25 cellular contexts compared by ENCODE assay signal in genomic region chr13:113962975-113963374, GRCh38. TPM values are rescaled to one million over a fixed set of nuclear protein-coding genes. Genes with fewer than 3 reads are reported as not detected.
DNase-seq lines count a peak whose midpoint lies in the region; ATAC-seq and TF ChIP-seq lines count a peak whose summit lies in the region.
"Had no signal": no experiment of that assay in that cellular context is flagged by ENCODE, and none has a peak within 500 bp of the region (broad histone marks: within the 10 kb centered on the region; RNA-seq: fewer than 3 reads in every experiment).

No MANE protein-coding gene starts in this region.

- DNase-seq in natural killer cell treated with Interleukin-12 subunit alpha and Interleukin-12 subunit beta and Interleukin-15 and Interleukin-18, amount 100 ng/mL, for 72 hours (ENCODE audit: low spot score): peak; percentile 49
- DNase-seq in natural killer cell: no peak
- peak; percentile 22 for DNase-seq in left ventricle myocardium superior
- peak; percentile 78 for DNase-seq in posterior vena cava (ENCODE audit: low spot score)
- DNase-seq in aorta: peak; percentile 14 to 62
- no peak for DNase-seq in activated CD4-positive, alpha-beta T cell treated with anti-CD3 and anti-CD28 coated beads for 48 hours
- DNase-seq in HAP-1 (ENCODE audit: low spot score in 2 of 2): no peak
- DNase-seq: AML-193, C1 segment of cervical spinal cord, DMS 273 treated with DMSO at 0.1 percent for 48 hours, DMS79 treated with DMSO at 0.1 percent for 48 hours, GF-D8, Kasumi-1, NCI-H1092 treated with DMSO at 0.1 percent for 48 hours, NCI-H1436, NCI-H187, NCI-H2081 treated with DMSO at 0.1 percent for 48 hours, NCI-H2171 treated with DMSO at 0.1 percent for 48 hours, NCI-H524 treated with DMSO at 0.1 percent for 48 hours, NCI-H774 had no signal

- intact Hi-C loops in natural killer cell (cut with micrococcal nuclease) (no loop called here), left ventricle myocardium superior (cut with micrococcal nuclease) (no loop called here), posterior vena cava (cut with DNase I) (no loop called here), aorta (cut with DNase I) (no loop called here)

- peaks cover 14% of the 10 kb centered on the region for H3K36me3 Mint-ChIP-seq in natural killer cell treated with Interleukin-12 subunit alpha and Interleukin-12 subunit beta and Interleukin-15 and Interleukin-18, amount 100 ng/mL, for 72 hours
- no peaks in the 10 kb centered on the region for H3K36me3 Mint-ChIP-seq in natural killer cell
- H3K36me3 Mint-ChIP-seq in stimulated activated memory B cell treated with anti-CD40 and anti-IgM and Interleukin-4, amounts not matched to agents 10 μg/mL and 1 μg/mL and 100 μg/mL, for 72 hours: peaks cover 12% of the 10 kb centered on the region

- H3K9me3 Mint-ChIP-seq in natural killer cell treated with Interleukin-12 subunit alpha and Interleukin-12 subunit beta and Interleukin-15 and Interleukin-18, amount 100 ng/mL, for 72 hours: peaks cover 3% of the 10 kb centered on the region
- H3K9me3 Mint-ChIP-seq in natural killer cell: no peaks in the 10 kb centered on the region
- H3K9me3 Mint-ChIP-seq in stimulated activated memory B cell treated with anti-CD40 and anti-IgM and Interleukin-4, amounts not matched to agents 10 μg/mL and 1 μg/mL and 100 μg/mL, for 72 hours: peaks cover 9% of the 10 kb centered on the region
- H3K9me3 Mint-ChIP-seq: CD8-positive, alpha-beta T cell had no signal

- no peak for ATAC-seq in natural killer cell treated with Interleukin-12 subunit alpha and Interleukin-12 subunit beta and Interleukin-15 and Interleukin-18, amount 100 ng/mL, for 72 hours
- no peak for ATAC-seq in natural killer cell
- ATAC-seq in left ventricle myocardium superior: no peak
- ATAC-seq in aorta (ENCODE audit: low FRiP score): no peak
- ATAC-seq in stimulated activated memory B cell treated with anti-CD40 and anti-IgM and Interleukin-4, amounts not matched to agents 10 μg/mL and 1 μg/mL and 100 μg/mL, for 72 hours: no peak
- ATAC-seq: CD8-positive, alpha-beta T cell had no signal

- in situ Hi-C loops in HAP-1 (cut with MboI; ENCODE audit: low sequenced_read_pairs): no loop called here

- no peaks in the 10 kb centered on the region for H3K4me1 ChIP-seq in aorta (ENCODE audit: control insufficient read depth in 1 of 2, insufficient read depth in 2 of 2, low read length in 2 of 2)
- H3K4me1 ChIP-seq in HAP-1: no peaks in the 10 kb centered on the region
- H3K4me1 ChIP-seq: SJSA1 had no signal

- no peak for TF ChIP-seq CTCF in natural killer cell (IDR thresholded peaks at IDR 0.05)

- no peak overlapping the region for H3K27ac ChIP-seq in aorta (ENCODE audit: low read depth in 1 of 2, low read length in 2 of 2)
- H3K27ac ChIP-seq: HL-60, SJSA1 had no signal

- no peaks in the 10 kb centered on the region for H3K27me3 Mint-ChIP-seq in natural killer cell treated with Interleukin-12 subunit alpha and Interleukin-12 subunit beta and Interleukin-15 and Interleukin-18, amount 100 ng/mL, for 72 hours
- H3K27me3 Mint-ChIP-seq in natural killer cell (ENCODE audit: low read depth in 2 of 2): no peaks in the 10 kb centered on the region
- H3K27me3 Mint-ChIP-seq in stimulated activated memory B cell treated with anti-CD40 and anti-IgM and Interleukin-4, amounts not matched to agents 10 μg/mL and 1 μg/mL and 100 μg/mL, for 72 hours: no peaks in the 10 kb centered on the region

- H3K27me3 ChIP-seq in aorta (ENCODE audit: control insufficient read depth in 1 of 2, insufficient read depth in 2 of 2, low read length in 1 of 2) (no peaks in the 10 kb centered on the region), HAP-1 (ENCODE audit: low read depth) (no peaks in the 10 kb centered on the region)
- H3K27me3 ChIP-seq: SJSA1 had no signal

- H3K4me1 Mint-ChIP-seq in natural killer cell treated with Interleukin-12 subunit alpha and Interleukin-12 subunit beta and Interleukin-15 and Interleukin-18, amount 100 ng/mL, for 72 hours (ENCODE audit: low read depth in 2 of 2): peaks cover 0 to 6% of the 10 kb centered on the region in 2 donors
- peaks cover 0 to 15% of the 10 kb centered on the region in 2 donors for H3K4me1 Mint-ChIP-seq in natural killer cell
- no peaks in the 10 kb centered on the region for H3K4me1 Mint-ChIP-seq in stimulated activated memory B cell treated with anti-CD40 and anti-IgM and Interleukin-4, amounts not matched to agents 10 μg/mL and 1 μg/mL and 100 μg/mL, for 72 hours

- H3K36me3 ChIP-seq in aorta (ENCODE audit: control insufficient read depth in 1 of 2, insufficient read depth in 2 of 2, low read length in 1 of 2) (no peaks in the 10 kb centered on the region), HAP-1 (replicated peaks) (no peaks in the 10 kb centered on the region)

- H3K4me3 Mint-ChIP-seq in natural killer cell treated with Interleukin-12 subunit alpha and Interleukin-12 subunit beta and Interleukin-15 and Interleukin-18, amount 100 ng/mL, for 72 hours: no peak overlapping the region
- H3K4me3 Mint-ChIP-seq in natural killer cell: no peak overlapping the region
- H3K4me3 Mint-ChIP-seq in stimulated activated memory B cell treated with anti-CD40 and anti-IgM and Interleukin-4, amounts not matched to agents 10 μg/mL and 1 μg/mL and 100 μg/mL, for 72 hours: no peak overlapping the region
- H3K4me3 Mint-ChIP-seq: CD8-positive, alpha-beta T cell had no signal

- H3K9me3 ChIP-seq in aorta (ENCODE audit: control insufficient read depth, low read length): no peaks in the 10 kb centered on the region
- peaks cover 10% of the 10 kb centered on the region; the same call in 1 of the 2 replicates for H3K9me3 ChIP-seq in HAP-1

- H3K27ac Mint-ChIP-seq in natural killer cell treated with Interleukin-12 subunit alpha and Interleukin-12 subunit beta and Interleukin-15 and Interleukin-18, amount 100 ng/mL, for 72 hours: no peak overlapping the region
- no peak overlapping the region for H3K27ac Mint-ChIP-seq in natural killer cell
- no peak overlapping the region for H3K27ac Mint-ChIP-seq in stimulated activated memory B cell treated with anti-CD40 and anti-IgM and Interleukin-4, amounts not matched to agents 10 μg/mL and 1 μg/mL and 100 μg/mL, for 72 hours

- H3K4me3 ChIP-seq in aorta (ENCODE audit: low read length in 2 of 2) (no peak overlapping the region), HAP-1 (no peak overlapping the region)
- H3K4me3 ChIP-seq: SJSA1 had no signal

- WGBS in aorta, 2 donors: 96 to 98% methylated on average over 15 to 17 of the region's 17 CpGs

RNA-seq across cellular contexts. Expression of gene C13orf46, which starts 10.9 kb away (rescaled TPM):
- 1 to 10 TPM in 1 of 2 donors, under 1 TPM in 1; 0.64 to 1.4 TPM for total RNA-seq in natural killer cell treated with Interleukin-12 subunit alpha and Interleukin-12 subunit beta and Interleukin-15 and Interleukin-18, amount 100 ng/mL, for 72 hours
- 10 to 100 TPM; 21.1 to 23.9 (median 23.5) TPM for total RNA-seq in natural killer cell
- 0.37 TPM for total RNA-seq in left ventricle myocardium superior
- total RNA-seq in posterior vena cava: 1 to 10 TPM; 1.2 to 1.9 TPM
- 1 to 10 TPM; 2.1 to 3.5 TPM for total RNA-seq in aorta
- polyA plus RNA-seq in aorta: under 1 TPM; 0.13 to 0.43 TPM
- total RNA-seq: H4, SJSA1 had no signal

Comparison
In these comparisons a context has a peak if more than half of its experiments do, and no peak if none do; other contexts are left out.
1. DNase-seq: peak in natural killer cell treated with Interleukin-12 subunit alpha and Interleukin-12 subunit beta and Interleukin-15 and Interleukin-18, amount 100 ng/mL, for 72 hours (single experiment), left ventricle myocardium superior (single experiment), posterior vena cava (single experiment) and aorta (2 of 2); none in natural killer cell (single experiment), activated CD4-positive, alpha-beta T cell treated with anti-CD3 and anti-CD28 coated beads for 48 hours (single experiment) and HAP-1 (0 of 2).
2. RNA of gene C13orf46, which starts 10.9 kb away (total RNA-seq): 21.1 to 23.9 TPM in natural killer cell; 2.1 to 3.5 TPM in aorta, 1.2 to 1.9 TPM in posterior vena cava, 0.64 to 1.4 TPM in natural killer cell treated with Interleukin-12 subunit alpha and Interleukin-12 subunit beta and Interleukin-15 and Interleukin-18, amount 100 ng/mL, for 72 hours and 0.37 TPM in left ventricle myocardium superior (single experiment); every median in the first group is over 4 times any median in the second.